11 cellular contexts compared by ENCODE assay signal in genomic region chr14:70096866-70097265, GRCh38.
DNase-seq lines count a peak whose midpoint lies in the region; ATAC-seq and TF ChIP-seq lines count a peak whose summit lies in the region.
"Had no signal": no experiment of that assay in that cellular context is flagged by ENCODE, and none has a peak within 500 bp of the region (broad histone marks: within the 10 kb centered on the region; RNA-seq: fewer than 3 reads in every experiment).

No MANE protein-coding gene starts in this region.

- ATAC-seq in Right ventricle myocardium superior (ENCODE audit: poor library complexity) (no peak), GM19397 (IDR thresholded peaks at IDR 0.05; ENCODE audit: unreplicated experiment) (no peak)
- ATAC-seq: gastroesophageal sphincter had no signal

- DNase-seq in ELF-1 (ENCODE audit: low read depth, low spot score): peak; percentile 24
- DNase-seq in LNCaP clone FGC (ENCODE audit: low read depth): no peak
- DNase-seq in astrocyte of the spinal cord (ENCODE audit: low read depth, low spot score): no peak
- peak; percentile 36 for DNase-seq in myocyte (ENCODE audit: low read depth)
- DNase-seq in stimulated activated CD4-positive, alpha-beta T cell treated with anti-CD3 and anti-CD28 coated beads, Interleukin-4, amount 100 ng/mL, for 4 hours: no peak
- DNase-seq in Right ventricle myocardium superior: no peak
- DNase-seq: activated naive CD4-positive, alpha-beta T cell treated with anti-CD3 and anti-CD28 coated beads, Interleukin-2, amount 50 U/mL, for 16 hours; naive B cell; T-helper 9 cell had no signal

- in situ Hi-C loops in astrocyte of the spinal cord (cut with HindIII; ENCODE audit: low sequenced_read_pairs): no loop called here

- intact Hi-C loops in Right ventricle myocardium superior (cut with DNase I): no loop called here

- peak; percentile 31; the same call in 1 of the 2 replicates for TF ChIP-seq CTCF in LNCaP clone FGC (IDR thresholded peaks at IDR 0.05; ENCODE audit: control insufficient read depth, extremely low read depth, insufficient read depth)
- TF ChIP-seq CTCF in astrocyte of the spinal cord (IDR thresholded peaks at IDR 0.05; ENCODE audit: low read depth, low read length): peak; percentile 38

- no peak overlapping the region for H3K4me3 ChIP-seq in LNCaP clone FGC (ENCODE audit: low read depth, low read length)
- no peak overlapping the region for H3K4me3 ChIP-seq in astrocyte of the spinal cord (ENCODE audit: low read depth, low read length)
- H3K4me3 ChIP-seq: gastroesophageal sphincter had no signal

Comparison
In these comparisons a context has a peak if more than half of its experiments do, and no peak if none do; other contexts are left out.
1. DNase-seq: peak in ELF-1 (single experiment) and myocyte (single experiment); none in LNCaP clone FGC (single experiment), astrocyte of the spinal cord (single experiment), stimulated activated CD4-positive, alpha-beta T cell treated with anti-CD3 and anti-CD28 coated beads, Interleukin-4, amount 100 ng/mL, for 4 hours (0 of 2) and Right ventricle myocardium superior (single experiment).